Comparison of ENCODE assay signal across 1 cellular context in the genomic region with DNA sequence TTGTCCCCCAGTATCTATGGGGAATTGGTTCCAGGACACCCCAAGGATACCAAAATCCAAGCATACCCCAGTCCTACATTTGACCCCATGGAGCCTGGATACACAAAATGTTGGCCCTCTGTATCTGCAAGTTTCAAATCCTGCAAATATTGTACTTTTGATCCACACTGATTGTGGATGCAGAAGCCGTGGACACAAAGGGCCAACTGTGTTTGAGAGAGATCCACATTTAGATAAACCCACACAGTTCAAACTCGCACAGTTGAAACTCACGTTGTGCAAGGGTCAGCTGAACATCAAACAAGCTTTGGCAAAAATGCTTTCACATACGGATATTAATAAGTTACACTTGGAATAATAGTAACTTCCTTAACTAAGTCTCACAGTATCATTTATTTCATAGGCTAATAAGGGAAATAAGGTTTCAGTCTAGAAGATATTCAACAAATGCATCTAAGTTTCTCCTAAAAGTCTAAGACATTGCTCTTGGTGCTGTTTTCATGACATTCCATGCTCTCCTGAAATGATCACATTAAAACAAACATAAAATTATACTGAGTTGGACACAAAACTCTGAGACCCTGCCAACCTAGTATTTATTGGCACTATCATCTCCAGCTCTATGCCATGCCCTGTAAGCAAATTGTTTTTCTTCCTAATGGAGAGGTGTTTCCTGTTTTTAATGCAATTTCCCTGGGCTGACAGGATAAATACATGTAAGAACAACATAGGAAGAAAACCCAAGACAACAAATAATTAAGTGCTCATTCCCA.
TF ChIP-seq lines count a peak whose summit lies in the region.

No MANE protein-coding gene starts in this region.

TF ChIP-seq in HepG2, 621 proteins besides CTCF, POLR2A, EP300 and RAD21 (continued from another document):
- TF ChIP-seq, protein P1, sequence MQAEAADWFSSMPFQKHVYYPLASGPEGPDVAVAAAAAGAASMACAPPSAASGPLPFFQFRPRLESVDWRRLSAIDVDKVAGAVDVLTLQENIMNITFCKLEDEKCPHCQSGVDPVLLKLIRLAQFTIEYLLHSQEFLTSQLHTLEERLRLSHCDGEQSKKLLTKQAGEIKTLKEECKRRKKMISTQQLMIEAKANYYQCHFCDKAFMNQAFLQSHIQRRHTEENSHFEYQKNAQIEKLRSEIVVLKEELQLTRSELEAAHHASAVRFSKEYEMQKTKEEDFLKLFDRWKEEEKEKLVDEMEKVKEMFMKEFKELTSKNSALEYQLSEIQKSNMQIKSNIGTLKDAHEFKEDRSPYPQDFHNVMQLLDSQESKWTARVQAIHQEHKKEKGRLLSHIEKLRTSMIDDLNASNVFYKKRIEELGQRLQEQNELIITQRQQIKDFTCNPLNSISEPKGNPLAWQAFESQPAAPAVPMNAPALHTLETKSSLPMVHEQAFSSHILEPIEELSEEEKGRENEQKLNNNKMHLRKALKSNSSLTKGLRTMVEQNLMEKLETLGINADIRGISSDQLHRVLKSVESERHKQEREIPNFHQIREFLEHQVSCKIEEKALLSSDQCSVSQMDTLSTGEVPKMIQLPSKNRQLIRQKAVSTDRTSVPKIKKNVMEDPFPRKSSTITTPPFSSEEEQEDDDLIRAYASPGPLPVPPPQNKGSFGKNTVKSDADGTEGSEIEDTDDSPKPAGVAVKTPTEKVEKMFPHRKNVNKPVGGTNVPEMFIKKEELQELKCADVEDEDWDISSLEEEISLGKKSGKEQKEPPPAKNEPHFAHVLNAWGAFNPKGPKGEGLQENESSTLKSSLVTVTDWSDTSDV (CRISPR knock-in tag; IDR thresholded peaks at IDR 0.05): no peak
- TF ChIP-seq DPF2 (CRISPR knock-in tag; IDR thresholded peaks at IDR 0.05; ENCODE audit: borderline replicate concordance, low read depth) (peak; percentile 96), SAP130 (CRISPR knock-in tag; IDR thresholded peaks at IDR 0.05; ENCODE audit: low read depth) (peak; percentile 90), ZMYM4 (CRISPR knock-in tag; IDR thresholded peaks at IDR 0.05) (peak; percentile 54; the same call in 1 of the 2 replicates), ZFP36L1 (CRISPR knock-in tag; IDR thresholded peaks at IDR 0.05) (no peak), ZBTB7B (CRISPR knock-in tag; IDR thresholded peaks at IDR 0.05) (peak; percentile 81; the same call in 1 of the 2 replicates), ZNF724P (CRISPR knock-in tag; IDR thresholded peaks at IDR 0.05; ENCODE audit: borderline replicate concordance) (no peak), ZNF232 (CRISPR knock-in tag; IDR thresholded peaks at IDR 0.05; ENCODE audit: borderline replicate concordance) (peak; percentile 55; the same call in 1 of the 2 replicates), PCBP1 (IDR thresholded peaks at IDR 0.05; ENCODE audit: borderline replicate concordance, low read depth, low read length) (no peak), CCDC6 (CRISPR knock-in tag; IDR thresholded peaks at IDR 0.05) (peak; percentile 63; the same call in 1 of the 2 replicates), HMG20B (CRISPR knock-in tag; conservative IDR thresholded peaks at IDR 0.05) (peak; percentile 95), AHR (CRISPR knock-in tag; IDR thresholded peaks at IDR 0.05) (no peak), ZNF256 (CRISPR knock-in tag; conservative IDR thresholded peaks at IDR 0.05) (no peak), PHF21A (CRISPR knock-in tag; IDR thresholded peaks at IDR 0.05) (peak; percentile 73; the same call in 1 of the 2 replicates), SIX4 (CRISPR knock-in tag; IDR thresholded peaks at IDR 0.05) (peak; percentile 71), ZNF792 (CRISPR knock-in tag; IDR thresholded peaks at IDR 0.05) (0 out of 2 replicates have a peak, but pooled peaks have one; percentile 38), MBD4 (IDR thresholded peaks at IDR 0.05; ENCODE audit: borderline replicate concordance, low read length) (peak; percentile 89; the same call in 1 of the 2 replicates), TGIF2 (CRISPR knock-in tag; IDR thresholded peaks at IDR 0.05) (peak; percentile 68), MXD4 (CRISPR knock-in tag; IDR thresholded peaks at IDR 0.05) (peak; percentile 36; the same call in 1 of the 2 replicates), SETDB1 (CRISPR knock-in tag; IDR thresholded peaks at IDR 0.05; ENCODE audit: borderline replicate concordance) (no peak), HOXA9 (CRISPR knock-in tag; IDR thresholded peaks at IDR 0.05; ENCODE audit: borderline replicate concordance) (no peak), PHF5A (CRISPR knock-in tag; IDR thresholded peaks at IDR 0.05; ENCODE audit: low read depth, unreplicated experiment) (peak; percentile 49)
- TF ChIP-seq, protein P2, sequence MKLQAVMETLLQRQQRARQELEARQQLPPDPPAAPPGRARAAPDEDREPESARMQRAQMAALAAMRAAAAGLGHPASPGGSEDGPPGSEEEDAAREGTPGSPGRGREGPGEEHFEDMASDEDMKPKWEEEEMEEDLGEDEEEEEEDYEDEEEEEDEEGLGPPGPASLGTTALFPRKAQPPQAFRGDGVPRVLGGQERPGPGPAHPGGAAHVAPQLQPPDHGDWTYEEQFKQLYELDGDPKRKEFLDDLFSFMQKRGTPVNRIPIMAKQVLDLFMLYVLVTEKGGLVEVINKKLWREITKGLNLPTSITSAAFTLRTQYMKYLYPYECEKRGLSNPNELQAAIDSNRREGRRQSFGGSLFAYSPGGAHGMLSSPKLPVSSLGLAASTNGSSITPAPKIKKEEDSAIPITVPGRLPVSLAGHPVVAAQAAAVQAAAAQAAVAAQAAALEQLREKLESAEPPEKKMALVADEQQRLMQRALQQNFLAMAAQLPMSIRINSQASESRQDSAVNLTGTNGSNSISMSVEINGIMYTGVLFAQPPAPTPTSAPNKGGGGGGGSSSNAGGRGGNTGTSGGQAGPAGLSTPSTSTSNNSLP (IDR thresholded peaks at IDR 0.05; ENCODE audit: low read depth, low read length): peak; percentile 95
- TF ChIP-seq, protein P3, sequence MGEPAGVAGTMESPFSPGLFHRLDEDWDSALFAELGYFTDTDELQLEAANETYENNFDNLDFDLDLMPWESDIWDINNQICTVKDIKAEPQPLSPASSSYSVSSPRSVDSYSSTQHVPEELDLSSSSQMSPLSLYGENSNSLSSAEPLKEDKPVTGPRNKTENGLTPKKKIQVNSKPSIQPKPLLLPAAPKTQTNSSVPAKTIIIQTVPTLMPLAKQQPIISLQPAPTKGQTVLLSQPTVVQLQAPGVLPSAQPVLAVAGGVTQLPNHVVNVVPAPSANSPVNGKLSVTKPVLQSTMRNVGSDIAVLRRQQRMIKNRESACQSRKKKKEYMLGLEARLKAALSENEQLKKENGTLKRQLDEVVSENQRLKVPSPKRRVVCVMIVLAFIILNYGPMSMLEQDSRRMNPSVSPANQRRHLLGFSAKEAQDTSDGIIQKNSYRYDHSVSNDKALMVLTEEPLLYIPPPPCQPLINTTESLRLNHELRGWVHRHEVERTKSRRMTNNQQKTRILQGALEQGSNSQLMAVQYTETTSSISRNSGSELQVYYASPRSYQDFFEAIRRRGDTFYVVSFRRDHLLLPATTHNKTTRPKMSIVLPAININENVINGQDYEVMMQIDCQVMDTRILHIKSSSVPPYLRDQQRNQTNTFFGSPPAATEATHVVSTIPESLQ (CRISPR knock-in tag; conservative IDR thresholded peaks at IDR 0.05): no peak
- TF ChIP-seq, protein P4, sequence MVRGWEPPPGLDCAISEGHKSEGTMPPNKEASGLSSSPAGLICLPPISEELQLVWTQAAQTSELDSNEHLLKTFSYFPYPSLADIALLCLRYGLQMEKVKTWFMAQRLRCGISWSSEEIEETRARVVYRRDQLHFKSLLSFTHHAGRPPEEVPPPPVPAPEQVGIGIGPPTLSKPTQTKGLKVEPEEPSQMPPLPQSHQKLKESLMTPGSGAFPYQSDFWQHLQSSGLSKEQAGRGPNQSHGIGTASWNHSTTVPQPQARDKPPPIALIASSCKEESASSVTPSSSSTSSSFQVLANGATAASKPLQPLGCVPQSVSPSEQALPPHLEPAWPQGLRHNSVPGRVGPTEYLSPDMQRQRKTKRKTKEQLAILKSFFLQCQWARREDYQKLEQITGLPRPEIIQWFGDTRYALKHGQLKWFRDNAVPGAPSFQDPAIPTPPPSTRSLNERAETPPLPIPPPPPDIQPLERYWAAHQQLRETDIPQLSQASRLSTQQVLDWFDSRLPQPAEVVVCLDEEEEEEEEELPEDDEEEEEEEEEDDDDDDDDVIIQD (CRISPR knock-in tag; IDR thresholded peaks at IDR 0.05; ENCODE audit: low read depth): peak; percentile 78
- TF ChIP-seq, protein P5, sequence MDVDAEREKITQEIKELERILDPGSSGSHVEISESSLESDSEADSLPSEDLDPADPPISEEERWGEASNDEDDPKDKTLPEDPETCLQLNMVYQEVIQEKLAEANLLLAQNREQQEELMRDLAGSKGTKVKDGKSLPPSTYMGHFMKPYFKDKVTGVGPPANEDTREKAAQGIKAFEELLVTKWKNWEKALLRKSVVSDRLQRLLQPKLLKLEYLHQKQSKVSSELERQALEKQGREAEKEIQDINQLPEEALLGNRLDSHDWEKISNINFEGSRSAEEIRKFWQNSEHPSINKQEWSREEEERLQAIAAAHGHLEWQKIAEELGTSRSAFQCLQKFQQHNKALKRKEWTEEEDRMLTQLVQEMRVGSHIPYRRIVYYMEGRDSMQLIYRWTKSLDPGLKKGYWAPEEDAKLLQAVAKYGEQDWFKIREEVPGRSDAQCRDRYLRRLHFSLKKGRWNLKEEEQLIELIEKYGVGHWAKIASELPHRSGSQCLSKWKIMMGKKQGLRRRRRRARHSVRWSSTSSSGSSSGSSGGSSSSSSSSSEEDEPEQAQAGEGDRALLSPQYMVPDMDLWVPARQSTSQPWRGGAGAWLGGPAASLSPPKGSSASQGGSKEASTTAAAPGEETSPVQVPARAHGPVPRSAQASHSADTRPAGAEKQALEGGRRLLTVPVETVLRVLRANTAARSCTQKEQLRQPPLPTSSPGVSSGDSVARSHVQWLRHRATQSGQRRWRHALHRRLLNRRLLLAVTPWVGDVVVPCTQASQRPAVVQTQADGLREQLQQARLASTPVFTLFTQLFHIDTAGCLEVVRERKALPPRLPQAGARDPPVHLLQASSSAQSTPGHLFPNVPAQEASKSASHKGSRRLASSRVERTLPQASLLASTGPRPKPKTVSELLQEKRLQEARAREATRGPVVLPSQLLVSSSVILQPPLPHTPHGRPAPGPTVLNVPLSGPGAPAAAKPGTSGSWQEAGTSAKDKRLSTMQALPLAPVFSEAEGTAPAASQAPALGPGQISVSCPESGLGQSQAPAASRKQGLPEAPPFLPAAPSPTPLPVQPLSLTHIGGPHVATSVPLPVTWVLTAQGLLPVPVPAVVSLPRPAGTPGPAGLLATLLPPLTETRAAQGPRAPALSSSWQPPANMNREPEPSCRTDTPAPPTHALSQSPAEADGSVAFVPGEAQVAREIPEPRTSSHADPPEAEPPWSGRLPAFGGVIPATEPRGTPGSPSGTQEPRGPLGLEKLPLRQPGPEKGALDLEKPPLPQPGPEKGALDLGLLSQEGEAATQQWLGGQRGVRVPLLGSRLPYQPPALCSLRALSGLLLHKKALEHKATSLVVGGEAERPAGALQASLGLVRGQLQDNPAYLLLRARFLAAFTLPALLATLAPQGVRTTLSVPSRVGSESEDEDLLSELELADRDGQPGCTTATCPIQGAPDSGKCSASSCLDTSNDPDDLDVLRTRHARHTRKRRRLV (CRISPR knock-in tag; IDR thresholded peaks at IDR 0.05): no peak
- TF ChIP-seq, protein P6, sequence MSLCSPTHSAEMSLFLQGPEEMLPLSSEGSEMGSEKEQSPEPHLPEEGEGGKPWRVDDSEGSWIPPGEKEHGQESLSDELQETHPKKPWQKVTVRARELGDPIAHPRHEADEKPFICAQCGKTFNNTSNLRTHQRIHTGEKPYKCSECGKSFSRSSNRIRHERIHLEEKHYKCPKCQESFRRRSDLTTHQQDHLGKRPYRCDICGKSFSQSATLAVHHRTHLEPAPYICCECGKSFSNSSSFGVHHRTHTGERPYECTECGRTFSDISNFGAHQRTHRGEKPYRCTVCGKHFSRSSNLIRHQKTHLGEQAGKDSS (CRISPR knock-in tag; IDR thresholded peaks at IDR 0.05; ENCODE audit: borderline replicate concordance, low read depth): peak; percentile 48; the same call in 1 of the 2 replicates
- TF ChIP-seq, protein P7, sequence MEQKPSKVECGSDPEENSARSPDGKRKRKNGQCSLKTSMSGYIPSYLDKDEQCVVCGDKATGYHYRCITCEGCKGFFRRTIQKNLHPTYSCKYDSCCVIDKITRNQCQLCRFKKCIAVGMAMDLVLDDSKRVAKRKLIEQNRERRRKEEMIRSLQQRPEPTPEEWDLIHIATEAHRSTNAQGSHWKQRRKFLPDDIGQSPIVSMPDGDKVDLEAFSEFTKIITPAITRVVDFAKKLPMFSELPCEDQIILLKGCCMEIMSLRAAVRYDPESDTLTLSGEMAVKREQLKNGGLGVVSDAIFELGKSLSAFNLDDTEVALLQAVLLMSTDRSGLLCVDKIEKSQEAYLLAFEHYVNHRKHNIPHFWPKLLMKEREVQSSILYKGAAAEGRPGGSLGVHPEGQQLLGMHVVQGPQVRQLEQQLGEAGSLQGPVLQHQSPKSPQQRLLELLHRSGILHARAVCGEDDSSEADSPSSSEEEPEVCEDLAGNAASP (CRISPR knock-in tag; IDR thresholded peaks at IDR 0.05; ENCODE audit: borderline replicate concordance): peak; percentile 87
- TF ChIP-seq, protein P8, sequence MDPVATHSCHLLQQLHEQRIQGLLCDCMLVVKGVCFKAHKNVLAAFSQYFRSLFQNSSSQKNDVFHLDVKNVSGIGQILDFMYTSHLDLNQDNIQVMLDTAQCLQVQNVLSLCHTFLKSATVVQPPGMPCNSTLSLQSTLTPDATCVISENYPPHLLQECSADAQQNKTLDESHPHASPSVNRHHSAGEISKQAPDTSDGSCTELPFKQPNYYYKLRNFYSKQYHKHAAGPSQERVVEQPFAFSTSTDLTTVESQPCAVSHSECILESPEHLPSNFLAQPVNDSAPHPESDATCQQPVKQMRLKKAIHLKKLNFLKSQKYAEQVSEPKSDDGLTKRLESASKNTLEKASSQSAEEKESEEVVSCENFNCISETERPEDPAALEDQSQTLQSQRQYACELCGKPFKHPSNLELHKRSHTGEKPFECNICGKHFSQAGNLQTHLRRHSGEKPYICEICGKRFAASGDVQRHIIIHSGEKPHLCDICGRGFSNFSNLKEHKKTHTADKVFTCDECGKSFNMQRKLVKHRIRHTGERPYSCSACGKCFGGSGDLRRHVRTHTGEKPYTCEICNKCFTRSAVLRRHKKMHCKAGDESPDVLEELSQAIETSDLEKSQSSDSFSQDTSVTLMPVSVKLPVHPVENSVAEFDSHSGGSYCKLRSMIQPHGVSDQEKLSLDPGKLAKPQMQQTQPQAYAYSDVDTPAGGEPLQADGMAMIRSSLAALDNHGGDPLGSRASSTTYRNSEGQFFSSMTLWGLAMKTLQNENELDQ (CRISPR knock-in tag; IDR thresholded peaks at IDR 0.05; ENCODE audit: borderline replicate concordance): no peak
TF ChIP-seq in HepG2: peak in this region for 187.
